8 cellular contexts compared by ENCODE assay signal in genomic region chrX:13223868-13224555, GRCh38.
DNase-seq lines count a peak whose midpoint lies in the region; ATAC-seq and TF ChIP-seq lines count a peak whose summit lies in the region.

No MANE protein-coding gene starts in this region.

- H3K36me3 Mint-ChIP-seq in activated T-cell treated with anti-CD3 and anti-CD28 coated beads, Interleukin-2, amount 50 U/mL, for 4 hours (ENCODE audit: insufficient read depth) = no peaks in the 10 kb centered on the region

- peak; percentile 41 for ATAC-seq in lung (ENCODE audit: insufficient read depth, low FRiP score)
- no peak for ATAC-seq in HG03108 (IDR thresholded peaks at IDR 0.05; ENCODE audit: unreplicated experiment)
- no peak for ATAC-seq in activated T-cell treated with anti-CD3 and anti-CD28 coated beads, Interleukin-2, amount 50 U/mL, for 4 hours
- ATAC-seq in HG03521 (IDR thresholded peaks at IDR 0.05; ENCODE audit: unreplicated experiment) = no peak
- ATAC-seq in GM21576 (IDR thresholded peaks at IDR 0.05; ENCODE audit: unreplicated experiment) = no peak

- peaks cover 4% of the 10 kb centered on the region for H3K4me1 Mint-ChIP-seq in activated T-cell treated with anti-CD3 and anti-CD28 coated beads, Interleukin-2, amount 50 U/mL, for 4 hours (ENCODE audit: low read depth)

- H3K4me3 ChIP-seq in cardiac fibroblast (replicated peaks in 1 of 2; ENCODE audit: low read depth in 2 of 2, low read length in 2 of 2) (no peak overlapping the region), lung (no peak overlapping the region)

- peaks cover 0 to 3% of the 10 kb centered on the region in 2 donors for H3K4me1 ChIP-seq in lung (ENCODE audit: control insufficient read depth in 2 of 2, insufficient read depth in 2 of 2, low read length in 2 of 2)

- in situ Hi-C loops in Caki2 (cut with HindIII; ENCODE audit: low pct_unique_long_range_greater_than_20kb, low sequenced_read_pairs) = no loop called here

- no peaks in the 10 kb centered on the region for H3K27me3 ChIP-seq in lung (ENCODE audit: control insufficient read depth, insufficient read depth)

- no peaks in the 10 kb centered on the region for H3K9me3 Mint-ChIP-seq in activated T-cell treated with anti-CD3 and anti-CD28 coated beads, Interleukin-2, amount 50 U/mL, for 4 hours

- H3K27ac ChIP-seq in lung (ENCODE audit: low read depth in 1 of 2, low read length in 1 of 2) = peak overlapping the region in 1 of 2 donors; percentile 53

- H3K9me3 ChIP-seq in lung (ENCODE audit: control insufficient read depth in 2 of 2, insufficient read depth in 1 of 2, low read length in 1 of 2) = no peaks in the 10 kb centered on the region

- H3K4me3 Mint-ChIP-seq in activated T-cell treated with anti-CD3 and anti-CD28 coated beads, Interleukin-2, amount 50 U/mL, for 4 hours = no peak overlapping the region

- no peaks in the 10 kb centered on the region for H3K27me3 Mint-ChIP-seq in activated T-cell treated with anti-CD3 and anti-CD28 coated beads, Interleukin-2, amount 50 U/mL, for 4 hours (ENCODE audit: low read depth)

- 55 to 69% methylated on average over 2 of the region's 2 CpGs for WGBS in lung, 2 donors

- H3K36me3 ChIP-seq in lung (ENCODE audit: control insufficient read depth in 2 of 2, insufficient read depth in 2 of 2, low read length in 2 of 2) = no peaks in the 10 kb centered on the region

- TF ChIP-seq CTCF in cardiac fibroblast (IDR thresholded peaks at IDR 0.05; ENCODE audit: low read depth, low read length) (peak; percentile 19), lung (IDR thresholded peaks at IDR 0.05; ENCODE audit: control extremely low read depth, extremely low read depth) (no peak)

- DNase-seq in Caki2 (ENCODE audit: low read depth) = peak; percentile 82
- peak; percentile 65 for DNase-seq in NCI-H2107 (lab: John Stamatoyannopoulos, UW)
- peak; percentile 91 to 96 for DNase-seq in cardiac fibroblast (ENCODE audit: low read depth in 2 of 2)
- no peak for DNase-seq in lung (ENCODE audit: low spot score)
- DNase-seq in activated T-cell treated with anti-CD3 and anti-CD28 coated beads, Interleukin-2, amount 50 U/mL, for 4 hours = no peak

Comparison
In these comparisons a context has a peak if more than half of its experiments do, and no peak if none do; other contexts are left out.
1. DNase-seq: peak in Caki2 (single experiment), NCI-H2107 (single experiment) and cardiac fibroblast (2 of 2); none in lung (single experiment) and activated T-cell treated with anti-CD3 and anti-CD28 coated beads, Interleukin-2, amount 50 U/mL, for 4 hours (single experiment).